8 cellular contexts compared by ENCODE assay signal in genomic region chr1:25675729-25676476, GRCh38. TPM values are rescaled to one million over a fixed set of nuclear protein-coding genes. Genes with fewer than 3 reads are reported as not detected.
DNase-seq lines count a peak whose midpoint lies in the region; ATAC-seq and TF ChIP-seq lines count a peak whose summit lies in the region.

No MANE protein-coding gene starts in this region.

- H3K4me1 ChIP-seq in OCI-LY3 (ENCODE audit: low read length), result peaks cover 11% of the 10 kb centered on the region
- no peaks in the 10 kb centered on the region for H3K4me1 ChIP-seq in BE2C

- no peak overlapping the region for H3K27ac ChIP-seq in OCI-LY3 (ENCODE audit: low read length)

- peak overlapping the region; percentile 56 for H3K4me2 ChIP-seq in OCI-LY3 (ENCODE audit: low read length)

- H3K27me3 ChIP-seq in OCI-LY3 (ENCODE audit: low read depth, low read length), result peaks cover 33% of the 10 kb centered on the region
- H3K27me3 ChIP-seq in BE2C, result no peaks in the 10 kb centered on the region

- no peaks in the 10 kb centered on the region for H4K20me1 ChIP-seq in OCI-LY3 (ENCODE audit: insufficient read depth, low read length)

- DNase-seq in Daoy (ENCODE audit: low read depth), result peak; percentile 61
- peak; percentile 83 to 92 for DNase-seq in activated naive CD4-positive, alpha-beta T cell treated with anti-CD3 and anti-CD28 coated beads, Interleukin-2, amount 50 U/mL, for 72 hours (ENCODE audit: low spot score in 2 of 2)
- DNase-seq in stimulated activated CD8-positive, alpha-beta memory T cell treated with anti-CD3 and anti-CD28 coated beads, Interleukin-7, amount 100 ng/mL, for 48 hours (ENCODE audit: extremely low read depth in 1 of 2, low read depth in 1 of 2), result peak; percentile 65 to 90
- DNase-seq in osteocyte (ENCODE audit: extremely low spot score, unreplicated experiment), result no peak
- DNase-seq in NCI-H2029 (lab: John Stamatoyannopoulos, UW), result no peak
- no peak for DNase-seq in BE2C

- no peak overlapping the region for H3K9ac ChIP-seq in OCI-LY3 (ENCODE audit: low read length)

- H3K79me2 ChIP-seq in OCI-LY3 (ENCODE audit: low read length), result no peaks in the 10 kb centered on the region

- TF ChIP-seq CTCF in OCI-LY3 (IDR thresholded peaks at IDR 0.05; ENCODE audit: low read depth, low read length) (no peak), osteocyte (IDR thresholded peaks at IDR 0.05) (no peak), BE2C (IDR thresholded peaks at IDR 0.05; ENCODE audit: low read depth, low read length) (no peak)

- H3K36me3 Mint-ChIP-seq in activated naive CD4-positive, alpha-beta T cell treated with anti-CD3 and anti-CD28 coated beads, Interleukin-2, amount 50 U/mL, for 72 hours, result peaks cover 29 to 33% of the 10 kb centered on the region in 2 donors
- peaks cover 27% of the 10 kb centered on the region for H3K36me3 Mint-ChIP-seq in osteocyte (ENCODE audit: unreplicated experiment)

- H3K36me3 ChIP-seq in OCI-LY3 (replicated peaks; ENCODE audit: low read depth, low read length) (no peaks in the 10 kb centered on the region), BE2C (no peaks in the 10 kb centered on the region)

- no peak overlapping the region for H3K4me3 Mint-ChIP-seq in osteocyte (ENCODE audit: unreplicated experiment)

- H3K9me3 ChIP-seq in OCI-LY3 (ENCODE audit: insufficient read depth, low read length) (no peaks in the 10 kb centered on the region), BE2C (no peaks in the 10 kb centered on the region)

- peak overlapping the region; percentile 23 to 79 for H3K27ac Mint-ChIP-seq in activated naive CD4-positive, alpha-beta T cell treated with anti-CD3 and anti-CD28 coated beads, Interleukin-2, amount 50 U/mL, for 72 hours
- H3K27ac Mint-ChIP-seq in osteocyte (ENCODE audit: unreplicated experiment), result no peak overlapping the region

- H3K4me3 ChIP-seq in OCI-LY3 (ENCODE audit: low read length) (no peak overlapping the region), BE2C (ENCODE audit: low read depth, low read length) (no peak overlapping the region)

- H3K9me3 Mint-ChIP-seq in activated naive CD4-positive, alpha-beta T cell treated with anti-CD3 and anti-CD28 coated beads, Interleukin-2, amount 50 U/mL, for 72 hours, result no peaks in the 10 kb centered on the region
- no peaks in the 10 kb centered on the region for H3K9me3 Mint-ChIP-seq in osteocyte (ENCODE audit: unreplicated experiment)

- no peak overlapping the region for H2AFZ ChIP-seq in OCI-LY3 (ENCODE audit: low read depth, low read length)

- H3K4me1 Mint-ChIP-seq in osteocyte (ENCODE audit: unreplicated experiment), result peaks cover 3% of the 10 kb centered on the region

- H3K27me3 Mint-ChIP-seq in osteocyte (ENCODE audit: unreplicated experiment), result peaks cover 34% of the 10 kb centered on the region

- ATAC-seq in GM21717 (IDR thresholded peaks at IDR 0.05; ENCODE audit: unreplicated experiment), result peak; percentile 95
- ATAC-seq in activated naive CD4-positive, alpha-beta T cell treated with anti-CD3 and anti-CD28 coated beads, Interleukin-2, amount 50 U/mL, for 72 hours, result peak; percentile 88 to 91

RNA-seq across cellular contexts. Expression of gene MAN1C1, which starts 59.3 kb away (rescaled TPM):
- 0.63 and 1.1 TPM in 2 replicates for total RNA-seq in Daoy (2014; rRNA removed; shearing (Covaris generic))
- total RNA-seq in activated naive CD4-positive, alpha-beta T cell treated with anti-CD3 and anti-CD28 coated beads, Interleukin-2, amount 50 U/mL, for 72 hours, result 10 to 100 TPM in 1 of 2 donors, 1 to 10 TPM in 1; 8.8 to 15.3 TPM
- total RNA-seq in osteocyte, result 64.7 and 73.3 TPM in 2 replicates
- 0.88 TPM for polyA plus RNA-seq in BE2C (2012; ENCODE audit: insufficient read depth, insufficient read length, low read depth)

Comparison
In these comparisons a context has a peak if more than half of its experiments do, and no peak if none do; other contexts are left out.
1. DNase-seq: peak in Daoy (single experiment), activated naive CD4-positive, alpha-beta T cell treated with anti-CD3 and anti-CD28 coated beads, Interleukin-2, amount 50 U/mL, for 72 hours (2 of 2) and stimulated activated CD8-positive, alpha-beta memory T cell treated with anti-CD3 and anti-CD28 coated beads, Interleukin-7, amount 100 ng/mL, for 48 hours (2 of 2); none in osteocyte (single experiment), NCI-H2029 (single experiment) and BE2C (single experiment).